ENCODE assay signal across 10 cellular contexts in the genomic region with DNA sequence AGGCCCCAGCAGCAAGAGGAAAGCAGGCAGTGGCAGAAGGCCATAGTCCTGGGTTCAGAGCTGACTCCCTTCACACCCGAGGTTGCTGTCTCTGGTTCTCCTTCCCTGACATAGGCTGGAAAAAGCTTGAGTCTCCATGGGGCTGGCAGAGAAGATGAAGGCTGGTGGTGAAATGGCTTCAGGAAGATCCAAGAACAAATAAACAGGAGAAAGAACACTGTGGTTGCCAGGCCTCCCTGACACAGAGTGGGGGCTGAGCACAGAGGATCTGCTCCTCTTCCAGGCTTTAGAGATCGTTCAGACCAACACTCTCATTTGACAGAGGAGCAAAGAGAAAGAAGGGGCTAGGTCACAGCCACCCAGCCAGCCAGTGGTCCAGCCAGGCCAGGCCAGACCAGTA. TPM values are rescaled to one million over a fixed set of nuclear protein-coding genes. Genes with fewer than 3 reads are reported as not detected.
DNase-seq lines count a peak whose midpoint lies in the region; ATAC-seq and TF ChIP-seq lines count a peak whose summit lies in the region.
"Had no signal": no experiment of that assay in that cellular context is flagged by ENCODE, and none has a peak within 500 bp of the region (broad histone marks: within the 10 kb centered on the region; RNA-seq: fewer than 3 reads in every experiment).

No MANE protein-coding gene starts in this region.

- peaks cover 44% of the 10 kb centered on the region for H3K36me3 Mint-ChIP-seq in activated naive CD4-positive, alpha-beta T cell treated with anti-CD3 and anti-CD28 coated beads for 36 hours (ENCODE audit: low read depth)
- H3K36me3 Mint-ChIP-seq in naive thymus-derived CD4-positive, alpha-beta T cell = peaks cover 0 to 14% (median 5%) of the 10 kb centered on the region in 5 donors

- H3K36me3 ChIP-seq in brain microvascular endothelial cell (replicated peaks) (peaks cover 16% of the 10 kb centered on the region), tibial nerve (peaks cover 0 to 4% (median 0%) of the 10 kb centered on the region in 3 donors)
- peaks cover 0 to 9% (median 4%) of the 10 kb centered on the region in 3 experiments for H3K36me3 ChIP-seq in naive thymus-derived CD4-positive, alpha-beta T cell (ENCODE audit: control insufficient read depth in 2 of 3, insufficient read depth in 3 of 3, low read length in 3 of 3)

- in situ Hi-C loops in brain microvascular endothelial cell (cut with HindIII; ENCODE audit: low pct_ligation_motif_present, low sequenced_read_pairs) = no loop called here

- TF ChIP-seq EP300 in tibial nerve (IDR thresholded peaks at IDR 0.05) = no peak

- H3K27me3 ChIP-seq in brain microvascular endothelial cell (replicated peaks) = no peaks in the 10 kb centered on the region
- H3K27me3 ChIP-seq in naive thymus-derived CD4-positive, alpha-beta T cell (ENCODE audit: control insufficient read depth in 2 of 2, insufficient read depth in 2 of 2, low read length in 2 of 2) = no peaks in the 10 kb centered on the region
- no peaks in the 10 kb centered on the region for H3K27me3 ChIP-seq in tibial nerve

- ATAC-seq in naive thymus-derived CD4-positive, alpha-beta T cell = no peak
- no peak for ATAC-seq in HG03135 (IDR thresholded peaks at IDR 0.05; ENCODE audit: unreplicated experiment)
- no peak for ATAC-seq in GM18517 (IDR thresholded peaks at IDR 0.05; ENCODE audit: unreplicated experiment)

- no peak overlapping the region for H3K4me3 ChIP-seq in brain microvascular endothelial cell (ENCODE audit: low read depth, low read length)
- H3K4me3 ChIP-seq in naive thymus-derived CD4-positive, alpha-beta T cell (ENCODE audit: low read length) = no peak overlapping the region
- H3K4me3 ChIP-seq in tibial nerve = no peak overlapping the region

- no peaks in the 10 kb centered on the region for H3K9me3 ChIP-seq in naive thymus-derived CD4-positive, alpha-beta T cell (ENCODE audit: control insufficient read depth in 2 of 3, low read length in 3 of 3)
- H3K9me3 ChIP-seq in tibial nerve = no peaks in the 10 kb centered on the region

- WGBS in tibial nerve, 2 donors = 22 to 40% methylated on average over 2 of the region's 2 CpGs

- H3K27ac ChIP-seq in brain microvascular endothelial cell (peak overlapping the region; percentile 17), tibial nerve (peak overlapping the region; percentile 23 to 98 (median 42))
- peak overlapping the region; percentile 81 for H3K27ac ChIP-seq in naive thymus-derived CD4-positive, alpha-beta T cell (ENCODE audit: low read depth, low read length)

- no peaks in the 10 kb centered on the region for H3K27me3 Mint-ChIP-seq in activated naive CD4-positive, alpha-beta T cell treated with anti-CD3 and anti-CD28 coated beads for 36 hours (ENCODE audit: low read depth)
- no peaks in the 10 kb centered on the region for H3K27me3 Mint-ChIP-seq in naive thymus-derived CD4-positive, alpha-beta T cell

- POLR2A ChIA-PET in naive thymus-derived CD4-positive, alpha-beta T cell (lab: Charles Lee) = interaction anchor here (0.7 to 15.6 kb wide), 6 partner anchors 7 to 64 kb away, joined by 3 to 364 read pairs (median 22); a partner anchor contains a TSS

- H3K4me3 Mint-ChIP-seq in activated naive CD4-positive, alpha-beta T cell treated with anti-CD3 and anti-CD28 coated beads for 36 hours = peak overlapping the region; percentile 36
- H3K4me3 Mint-ChIP-seq in naive thymus-derived CD4-positive, alpha-beta T cell = peak overlapping the region; percentile 61 to 86 (median 76)

- peak overlapping the region; percentile 98 for H3K27ac Mint-ChIP-seq in activated naive CD4-positive, alpha-beta T cell treated with anti-CD3 and anti-CD28 coated beads for 36 hours
- peak overlapping the region; percentile 92 to 98 (median 97) for H3K27ac Mint-ChIP-seq in naive thymus-derived CD4-positive, alpha-beta T cell

- no peak for DNase-seq in activated naive CD4-positive, alpha-beta T cell treated with anti-CD3 and anti-CD28 coated beads for 36 hours
- DNase-seq in activated naive CD4-positive, alpha-beta T cell (lab: John Stamatoyannopoulos, UW) = no peak
- DNase-seq in brain microvascular endothelial cell (no peak), tibial nerve (ENCODE audit: low spot score in 2 of 2) (no peak), NCI-H226 (no peak)
- no peak for DNase-seq in naive thymus-derived CD4-positive, alpha-beta T cell
- DNase-seq: activated gamma-delta T cell, NCI-H2227 treated with DMSO at 0.1 percent for 48 hours had no signal

- no peak for TF ChIP-seq CTCF in brain microvascular endothelial cell (IDR thresholded peaks at IDR 0.05; ENCODE audit: low read depth, low read length, missing control alignments)
- no peak for TF ChIP-seq CTCF in tibial nerve (IDR thresholded peaks at IDR 0.05)

- CTCF ChIA-PET in activated naive CD4-positive, alpha-beta T cell treated with anti-CD3 and anti-CD28 coated beads for 36 hours (lab: Charles Lee) = interaction anchor here (1.7 to 27.8 kb wide), 3 partner anchors 12 to 29 kb away, joined by 6 to 848 read pairs (median 46); no protein-coding TSS in a partner anchor
- CTCF ChIA-PET in naive thymus-derived CD4-positive, alpha-beta T cell (lab: Charles Lee) = interaction anchor here (22.9 kb wide), 1 partner anchor 28 kb away, joined by 539 read pairs; no protein-coding TSS in a partner anchor

- intact Hi-C loops in activated naive CD4-positive, alpha-beta T cell treated with anti-CD3 and anti-CD28 coated beads for 36 hours (cut with micrococcal nuclease) = no loop called here
- intact Hi-C loops in naive thymus-derived CD4-positive, alpha-beta T cell (cut with micrococcal nuclease) = loop anchor here (1.0 to 5.0 kb wide), 2 partner anchors 8 to 1588 kb away; no protein-coding TSS in a partner anchor

- H3K4me1 ChIP-seq in naive thymus-derived CD4-positive, alpha-beta T cell (ENCODE audit: control insufficient read depth in 2 of 2, insufficient read depth in 2 of 2, low read length in 2 of 2) = peaks cover 65 to 97% of the 10 kb centered on the region in 2 donors
- peaks cover 7 to 100% (median 95%) of the 10 kb centered on the region in 4 donors for H3K4me1 ChIP-seq in tibial nerve

- TF ChIP-seq POLR2A in tibial nerve (IDR thresholded peaks at IDR 0.05) = no peak

- no peaks in the 10 kb centered on the region for H3K9me3 Mint-ChIP-seq in activated naive CD4-positive, alpha-beta T cell treated with anti-CD3 and anti-CD28 coated beads for 36 hours
- no peaks in the 10 kb centered on the region for H3K9me3 Mint-ChIP-seq in naive thymus-derived CD4-positive, alpha-beta T cell

- H3K4me1 Mint-ChIP-seq in activated naive CD4-positive, alpha-beta T cell treated with anti-CD3 and anti-CD28 coated beads for 36 hours (ENCODE audit: low read depth) = peaks cover 95% of the 10 kb centered on the region
- peaks cover 74 to 100% (median 93%) of the 10 kb centered on the region in 7 donors for H3K4me1 Mint-ChIP-seq in naive thymus-derived CD4-positive, alpha-beta T cell

RNA-seq across cellular contexts. Expression of a gene that starts 14.3 kb away (rescaled TPM):
- total RNA-seq in activated naive CD4-positive, alpha-beta T cell treated with anti-CD3 and anti-CD28 coated beads for 36 hours = 100 to 1,000 TPM; 272 to 289 TPM
- 100 to 1,000 TPM; 150 to 194 (median 188) TPM for total RNA-seq in naive thymus-derived CD4-positive, alpha-beta T cell
- polyA plus RNA-seq in naive thymus-derived CD4-positive, alpha-beta T cell = 10 to 100 TPM; 16.7 to 36.7 TPM
- total RNA-seq in tibial nerve = 100 to 1,000 TPM in 2 of 4 donors, 10 to 100 TPM in 2; 90.4 to 186 (median 98.4) TPM

RNA-seq across cellular contexts. Expression of a gene that starts 32.4 kb away (rescaled TPM):
- total RNA-seq in activated naive CD4-positive, alpha-beta T cell treated with anti-CD3 and anti-CD28 coated beads for 36 hours = 10 to 100 TPM; 16.6 to 21.0 TPM
- 10 to 100 TPM in 2 of 5 experiments, 1 to 10 TPM in 3; 6.7 to 14.3 (median 10.0) TPM for total RNA-seq in naive thymus-derived CD4-positive, alpha-beta T cell
- polyA plus RNA-seq in naive thymus-derived CD4-positive, alpha-beta T cell = 10 to 100 TPM; 12.5 to 15.6 TPM
- 10 to 100 TPM; 24.6 to 37.9 (median 33.8) TPM for total RNA-seq in tibial nerve

RNA-seq across cellular contexts. Expression of a gene that starts 46.7 kb away (rescaled TPM):
- total RNA-seq in activated naive CD4-positive, alpha-beta T cell treated with anti-CD3 and anti-CD28 coated beads for 36 hours = 1 to 10 TPM; 1.5 to 1.6 TPM
- total RNA-seq in naive thymus-derived CD4-positive, alpha-beta T cell = 1 to 10 TPM in 2 of 5 experiments, under 1 TPM in 2, not detected in 1; 0.08 to 1.9 (median 1.1) TPM
- polyA plus RNA-seq in naive thymus-derived CD4-positive, alpha-beta T cell = under 1 TPM in 1 of 2 donors, not detected in 1; 0.15 TPM
- 100 to 1,000 TPM in 1 of 4 donors, 10 to 100 TPM in 3; 47.3 to 109 (median 83.6) TPM for total RNA-seq in tibial nerve

Comparison
In these comparisons a context has a peak if more than half of its experiments do, and no peak if none do; other contexts are left out.
1. H3K27ac ChIP-seq: peak in every context shown above with its lines; median percentile 81 in naive thymus-derived CD4-positive, alpha-beta T cell; 42 in tibial nerve; 17 in brain microvascular endothelial cell.
2. RNA of a gene that starts 46.7 kb away (total RNA-seq): 47.3 to 109 TPM in tibial nerve; 1.5 to 1.6 TPM in activated naive CD4-positive, alpha-beta T cell treated with anti-CD3 and anti-CD28 coated beads for 36 hours and 0.08 to 1.9 TPM in naive thymus-derived CD4-positive, alpha-beta T cell; every median in the first group is over 10 times any median in the second.